ENCODE assay signal across 8 cellular contexts in genomic region chr17:58082870-58083490, GRCh38. TPM values are rescaled to one million over a fixed set of nuclear protein-coding genes. Genes with fewer than 3 reads are reported as not detected.
DNase-seq lines count a peak whose midpoint lies in the region; ATAC-seq and TF ChIP-seq lines count a peak whose summit lies in the region.

DYNLL2 (plus strand) TSS chr17:58083419; CDS start chr17:58087091, 3,672 bp downstream.

- H3K9me3 ChIP-seq in mucosa of rectum (ENCODE audit: control insufficient read depth in 2 of 2, low read length in 2 of 2) = no peaks in the 10 kb centered on the region

- H3K9ac ChIP-seq in mucosa of rectum (ENCODE audit: low read depth in 1 of 2, low read length in 2 of 2) = peak within 1 kb of the TSS; percentile 84 to 95

- peak; percentile 75 for DNase-seq in Calu3
- peak; percentile 92 for DNase-seq in OCI-M1 (lab: John Stamatoyannopoulos, UW)
- DNase-seq in activated T-cell treated with anti-CD3 and anti-CD28 coated beads, Interleukin-2, amount 50 U/mL, for 1 hour = peak; percentile 90
- DNase-seq in erythroblast (lab: John Stamatoyannopoulos, UW) = peak; percentile 92 to 95
- peak; percentile 77 to 85 for DNase-seq in stimulated activated CD8-positive, alpha-beta memory T cell treated with anti-CD3 and anti-CD28 coated beads, Interleukin-4, amount 100 ng/mL, for 4 hours (ENCODE audit: low read depth in 2 of 2, low spot score in 1 of 2)

- peaks cover 27% of the 10 kb centered on the region for H3K36me3 Mint-ChIP-seq in Calu3 (ENCODE audit: insufficient read depth, unreplicated experiment)
- no peaks in the 10 kb centered on the region for H3K36me3 Mint-ChIP-seq in IgD-negative memory B cell

- peak within 1 kb of the TSS; percentile 90 to 95 for H3K4me3 ChIP-seq in mucosa of rectum (ENCODE audit: low read length in 2 of 2)

- no peak for TF ChIP-seq POLR2A in erythroblast (IDR thresholded peaks at IDR 0.05; ENCODE audit: low read length)

- H3K27ac ChIP-seq in mucosa of rectum (ENCODE audit: low read depth in 2 of 2, low read length in 2 of 2) = peak within 1 kb of the TSS; percentile 85 to 93

- CTCF ChIA-PET in Calu3 (lab: Charles Lee) = interaction anchor here (0.6 to 0.9 kb wide), 2 partner anchors 85 to 301 kb away, joined by 3 to 4 read pairs; no protein-coding TSS in a partner anchor

- H3K9me3 Mint-ChIP-seq in Calu3 (ENCODE audit: low read depth, unreplicated experiment) (no peaks in the 10 kb centered on the region), IgD-negative memory B cell (no peaks in the 10 kb centered on the region)

- H3K4me1 ChIP-seq in mucosa of rectum (ENCODE audit: control insufficient read depth in 2 of 2, insufficient read depth in 2 of 2, low read length in 2 of 2) = peaks cover 15 to 28% of the 10 kb centered on the region in 2 donors

- H3K27ac Mint-ChIP-seq in Calu3 (ENCODE audit: unreplicated experiment) = no peak within 1 kb of the TSS
- peak within 1 kb of the TSS; percentile 59 to 97 (median 96) for H3K27ac Mint-ChIP-seq in IgD-negative memory B cell

- H3K36me3 ChIP-seq in mucosa of rectum (ENCODE audit: control insufficient read depth in 2 of 2, insufficient read depth in 2 of 2, low read length in 2 of 2) = peaks cover 4 to 25% of the 10 kb centered on the region in 2 donors

- H3K4me1 Mint-ChIP-seq in Calu3 (ENCODE audit: low read depth, unreplicated experiment) = peaks cover 8% of the 10 kb centered on the region
- peaks cover 15 to 27% (median 18%) of the 10 kb centered on the region in 3 donors for H3K4me1 Mint-ChIP-seq in IgD-negative memory B cell

- intact Hi-C loops in Calu3 (cut with micrococcal nuclease; ENCODE audit: unreplicated experiment) = no loop called here

- TF ChIP-seq CTCF in Calu3 (IDR thresholded peaks at IDR 0.05; ENCODE audit: unreplicated experiment) = no peak

- BruUV-seq in Calu3 (replicated peaks; lab: Mats Ljungman, UMichigan) = no TSS peak

- peaks cover 29% of the 10 kb centered on the region for H3K27me3 Mint-ChIP-seq in Calu3 (ENCODE audit: unreplicated experiment)
- H3K27me3 Mint-ChIP-seq in IgD-negative memory B cell = peaks cover 2% of the 10 kb centered on the region

- H3K4me3 Mint-ChIP-seq in Calu3 (ENCODE audit: low read depth, unreplicated experiment) (peak within 1 kb of the TSS; percentile 75), IgD-negative memory B cell (peak within 1 kb of the TSS; percentile 85 to 98 (median 94))

- H3K27me3 ChIP-seq in mucosa of rectum (ENCODE audit: control insufficient read depth in 2 of 2, insufficient read depth in 2 of 2, low read length in 2 of 2) = no peaks in the 10 kb centered on the region

- peak; percentile 54 for ATAC-seq in GM21526 (IDR thresholded peaks at IDR 0.05; ENCODE audit: low FRiP score, unreplicated experiment)

RNA-seq across cellular contexts. Expression of gene DYNLL2, which starts in this region (rescaled TPM):
- 24.8 and 29.2 TPM in 2 replicates for total RNA-seq in Calu3 (2022)
- polyA plus RNA-seq in IgD-negative memory B cell = 0.55 TPM

Comparison
In these comparisons a context has a peak if more than half of its experiments do, and no peak if none do; other contexts are left out.
1. Peak in every context shown above with its lines: DNase-seq, ATAC-seq, H3K4me3 ChIP-seq and H3K27ac ChIP-seq.